ENCODE assay signal across 15 cellular contexts in genomic region chr19:1156830-1157615, GRCh38. TPM values are rescaled to one million over a fixed set of nuclear protein-coding genes. Genes with fewer than 3 reads are reported as not detected.
DNase-seq lines count a peak whose midpoint lies in the region; TF ChIP-seq lines count a peak whose summit lies in the region.
"Had no signal": no experiment of that assay in that cellular context is flagged by ENCODE, and none has a peak within 500 bp of the region (broad histone marks: within the 10 kb centered on the region; RNA-seq: fewer than 3 reads in every experiment).

No MANE protein-coding gene starts in this region.

- intact Hi-C loops in esophagus squamous epithelium (cut with DNase I) = no loop called here
- intact Hi-C loops in posterior vena cava (cut with DNase I) = no loop called here

- no peak for TF ChIP-seq RAD21 in Ishikawa (IDR thresholded peaks at IDR 0.05; ENCODE audit: low read depth)

- TF ChIP-seq POLR2A in esophagus squamous epithelium (IDR thresholded peaks at IDR 0.05) = no peak
- no peak for TF ChIP-seq POLR2A in tibial nerve (IDR thresholded peaks at IDR 0.05)

- WGBS in esophagus squamous epithelium, 2 donors = 92 to 94% methylated on average over 17 to 25 of the region's 46 CpGs
- 90 to 92% methylated on average over 41 to 46 of the region's 46 CpGs for WGBS in tibial nerve, 2 donors

- H3K27ac ChIP-seq in esophagus squamous epithelium (peak overlapping the region; percentile 91 to 98 (median 92)), tibial nerve (peak overlapping the region in 3 of 4 donors; percentile 90 to 96 (median 95))
- H3K27ac ChIP-seq: PC-9 had no signal

- TF ChIP-seq CTCF in esophagus squamous epithelium (IDR thresholded peaks at IDR 0.05) (no peak), tibial nerve (IDR thresholded peaks at IDR 0.05) (no peak)

- no peak for DNase-seq in esophagus squamous epithelium (lab: John Stamatoyannopoulos, UW)
- DNase-seq in posterior vena cava (ENCODE audit: low spot score) = peak; percentile 83
- no peak for DNase-seq in tibial nerve (ENCODE audit: low spot score in 2 of 2)
- DNase-seq in midbrain (lab: John Stamatoyannopoulos, UW) = no peak
- DNase-seq in Ammon's horn (ENCODE audit: low spot score) = no peak
- no peak for DNase-seq in AG08395 (ENCODE audit: low spot score)
- DNase-seq: COR-L47, DMS153, HFFc6, NCI-H146, NCI-H226, PC-9, Right ventricle myocardium superior had no signal

- H3K4me3 ChIP-seq in esophagus squamous epithelium = no peak overlapping the region
- no peak overlapping the region for H3K4me3 ChIP-seq in tibial nerve
- H3K4me3 ChIP-seq: K562, PC-9 had no signal

- H3K9me3 ChIP-seq in esophagus squamous epithelium = no peaks in the 10 kb centered on the region
- no peaks in the 10 kb centered on the region for H3K9me3 ChIP-seq in tibial nerve

- no peaks in the 10 kb centered on the region for H3K27me3 ChIP-seq in esophagus squamous epithelium
- no peaks in the 10 kb centered on the region for H3K27me3 ChIP-seq in tibial nerve

- TF ChIP-seq EP300 in Ishikawa (IDR thresholded peaks at IDR 0.05; ENCODE audit: borderline replicate concordance) = no peak
- TF ChIP-seq EP300 in tibial nerve (IDR thresholded peaks at IDR 0.05) = no peak

- H3K4me1 ChIP-seq in esophagus squamous epithelium (peaks cover 42 to 82% (median 53%) of the 10 kb centered on the region in 3 donors), tibial nerve (peaks cover 0 to 74% (median 31%) of the 10 kb centered on the region in 4 donors)

- H3K36me3 ChIP-seq in esophagus squamous epithelium = peaks cover 0 to 57% (median 5%) of the 10 kb centered on the region in 3 donors
- H3K36me3 ChIP-seq in tibial nerve = peaks cover 0 to 27% (median 6%) of the 10 kb centered on the region in 3 donors

TF ChIP-seq in Ishikawa, 13 proteins besides CTCF, POLR2A, EP300 and RAD21:
- peak; percentile 21; the same call in 1 of the 2 replicates for TF ChIP-seq ZBTB7A (IDR thresholded peaks at IDR 0.05; ENCODE audit: low read depth)
- no peak for TF ChIP-seq USF1 (IDR thresholded peaks at IDR 0.05)

RNA-seq across cellular contexts. Expression of gene SBNO2, which starts 17.0 kb away (rescaled TPM):
- total RNA-seq in esophagus squamous epithelium (10 to 100 TPM; 31.3 to 84.3 (median 68.3) TPM), posterior vena cava (10 to 100 TPM; 63.5 to 71.0 TPM), tibial nerve (100 to 1,000 TPM in 1 of 4 donors, 10 to 100 TPM in 3; 26.6 to 105 (median 39.3) TPM)

RNA-seq across cellular contexts. Expression of gene STK11, which starts 48.6 kb away (rescaled TPM):
- 10 to 100 TPM; 59.3 to 68.5 (median 61.6) TPM for total RNA-seq in esophagus squamous epithelium
- total RNA-seq in posterior vena cava = 10 to 100 TPM; 32.5 to 35.9 TPM
- 10 to 100 TPM; 52.5 to 91.2 (median 68.7) TPM for total RNA-seq in tibial nerve

RNA-seq across cellular contexts. Expression of gene GPX4, which starts 53.2 kb away (rescaled TPM):
- total RNA-seq in esophagus squamous epithelium = 100 to 1,000 TPM; 108 to 405 (median 244) TPM
- total RNA-seq in posterior vena cava = 100 to 1,000 TPM; 176 to 193 TPM
- 100 to 1,000 TPM; 337 to 518 (median 493) TPM for total RNA-seq in tibial nerve
